Comparison of ENCODE assay signal across 13 cellular contexts in genomic region chr1:167429612-167430011, GRCh38.
A peak's percentile ranks its signal among the peaks of the same experiment; 100 is the strongest.
DNase-seq lines count a peak whose midpoint lies in the region; ATAC-seq and TF ChIP-seq lines count a peak whose summit lies in the region.
"Had no signal": no experiment of that assay in that cellular context is flagged by ENCODE, and none has a peak within 500 bp of the region (broad histone marks: within the 10 kb centered on the region; RNA-seq: fewer than 3 reads in every experiment).

No MANE protein-coding gene starts in this region.

- peaks cover 0 to 14% of the 10 kb centered on the region in 2 donors for H3K36me3 Mint-ChIP-seq in activated naive CD4-positive, alpha-beta T cell treated with anti-CD3 and anti-CD28 coated beads, Interleukin-2, amount 50 U/mL, for 72 hours
- H3K36me3 Mint-ChIP-seq in stimulated activated naive B cell treated with anti-CD40 and anti-IgM and Interleukin-4, amounts not matched to agents 10 μg/mL and 1 μg/mL and 100 μg/mL, for 72 hours, result peaks cover 1 to 3% of the 10 kb centered on the region in 2 donors
- H3K36me3 Mint-ChIP-seq: naive B cell had no signal

- H3K4me3 ChIP-seq in OCI-LY3 (ENCODE audit: low read length), result no peak overlapping the region
- H3K4me3 ChIP-seq in upper lobe of left lung, result no peak overlapping the region
- H3K4me3 ChIP-seq: tibial nerve had no signal

- WGBS in upper lobe of left lung, 2 donors, result 58 to 71% methylated on average over 2 of the region's 2 CpGs

- ATAC-seq in activated naive CD4-positive, alpha-beta T cell treated with anti-CD3 and anti-CD28 coated beads, Interleukin-2, amount 50 U/mL, for 72 hours, result no peak
- ATAC-seq in GM21737 (IDR thresholded peaks at IDR 0.05; ENCODE audit: unreplicated experiment), result peak; percentile 42
- peak in 1 of 2 donors; percentile 17 for ATAC-seq in stimulated activated naive B cell treated with anti-CD40 and anti-IgM and Interleukin-4, amounts not matched to agents 10 μg/mL and 1 μg/mL and 100 μg/mL, for 72 hours (replicated peaks)
- no peak for ATAC-seq in upper lobe of left lung (ENCODE audit: low FRiP score in 2 of 2)

- no peaks in the 10 kb centered on the region for H3K79me2 ChIP-seq in OCI-LY3 (ENCODE audit: low read length)

- H3K9me3 ChIP-seq in OCI-LY3 (ENCODE audit: insufficient read depth, low read length), result peaks cover 5% of the 10 kb centered on the region; the same call in 1 of the 2 replicates
- H3K9me3 ChIP-seq in upper lobe of left lung, result no peaks in the 10 kb centered on the region
- H3K9me3 ChIP-seq: tibial nerve had no signal

- peaks cover 25 to 48% of the 10 kb centered on the region in 2 donors for H3K4me1 Mint-ChIP-seq in stimulated activated naive B cell treated with anti-CD40 and anti-IgM and Interleukin-4, amounts not matched to agents 10 μg/mL and 1 μg/mL and 100 μg/mL, for 72 hours

- no peaks in the 10 kb centered on the region for H4K20me1 ChIP-seq in OCI-LY3 (ENCODE audit: insufficient read depth, low read length)

- peaks cover 23% of the 10 kb centered on the region for H3K4me1 ChIP-seq in OCI-LY3 (ENCODE audit: low read length)
- peaks cover 0 to 12% (median 2%) of the 10 kb centered on the region in 4 donors for H3K4me1 ChIP-seq in upper lobe of left lung

- H3K36me3 ChIP-seq in OCI-LY3 (replicated peaks; ENCODE audit: low read depth, low read length) (no peaks in the 10 kb centered on the region), upper lobe of left lung (no peaks in the 10 kb centered on the region)
- H3K36me3 ChIP-seq: tibial nerve had no signal

- H3K4me3 Mint-ChIP-seq in stimulated activated naive B cell treated with anti-CD40 and anti-IgM and Interleukin-4, amounts not matched to agents 10 μg/mL and 1 μg/mL and 100 μg/mL, for 72 hours, result no peak overlapping the region
- H3K4me3 Mint-ChIP-seq: activated T-helper 1 cell treated with anti-CD3 and anti-CD28 coated beads, Interleukin-12 subunit alpha, Interleukin-12 subunit beta, Interleukin-2, Interleukin-4 antibody, amounts not matched to agents 30 ng/mL and 10 ng/mL and 1 ng/mL, durations not matched to agents 14 hours and 24 hours and 36 hours had no signal

- no peaks in the 10 kb centered on the region for H3K27me3 Mint-ChIP-seq in stimulated activated naive B cell treated with anti-CD40 and anti-IgM and Interleukin-4, amounts not matched to agents 10 μg/mL and 1 μg/mL and 100 μg/mL, for 72 hours
- H3K27me3 Mint-ChIP-seq: naive B cell had no signal

- H2AFZ ChIP-seq in OCI-LY3 (ENCODE audit: low read depth, low read length), result no peak overlapping the region

- no peak overlapping the region for H3K9ac ChIP-seq in OCI-LY3 (ENCODE audit: low read length)

- H3K9me3 Mint-ChIP-seq in activated naive CD4-positive, alpha-beta T cell treated with anti-CD3 and anti-CD28 coated beads, Interleukin-2, amount 50 U/mL, for 72 hours, result no peaks in the 10 kb centered on the region
- no peaks in the 10 kb centered on the region for H3K9me3 Mint-ChIP-seq in stimulated activated naive B cell treated with anti-CD40 and anti-IgM and Interleukin-4, amounts not matched to agents 10 μg/mL and 1 μg/mL and 100 μg/mL, for 72 hours
- H3K9me3 Mint-ChIP-seq: activated T-helper 1 cell treated with anti-CD3 and anti-CD28 coated beads, Interleukin-12 subunit alpha, Interleukin-12 subunit beta, Interleukin-2, Interleukin-4 antibody, amounts not matched to agents 30 ng/mL and 10 ng/mL and 1 ng/mL, durations not matched to agents 14 hours and 24 hours and 36 hours; naive B cell had no signal

- DNase-seq in activated naive CD4-positive, alpha-beta T cell treated with anti-CD3 and anti-CD28 coated beads, Interleukin-2, amount 50 U/mL, for 72 hours (ENCODE audit: low spot score in 2 of 2), result no peak
- DNase-seq in activated naive CD4-positive, alpha-beta T cell (lab: John Stamatoyannopoulos, UW), result no peak
- DNase-seq in stimulated activated naive B cell treated with anti-CD40 and anti-IgM and Interleukin-4, amounts not matched to agents 10 μg/mL and 1 μg/mL and 100 μg/mL, for 72 hours, result no peak
- DNase-seq in NCI-H748 treated with DMSO at 0.1 percent for 48 hours (lab: John Stamatoyannopoulos, UW) (no peak), NCI-H1436 (lab: John Stamatoyannopoulos, UW) (no peak), upper lobe of left lung (no peak)
- DNase-seq: KBM-7, naive B cell had no signal

- H3K27me3 ChIP-seq in OCI-LY3 (ENCODE audit: low read depth, low read length), result 0 out of 2 replicates have a peak, but pooled peaks cover 3% of the 10 kb centered on the region
- no peaks in the 10 kb centered on the region for H3K27me3 ChIP-seq in upper lobe of left lung
- H3K27me3 ChIP-seq: tibial nerve had no signal

- TF ChIP-seq CTCF in OCI-LY3 (IDR thresholded peaks at IDR 0.05; ENCODE audit: low read depth, low read length) (no peak), upper lobe of left lung (IDR thresholded peaks at IDR 0.05) (no peak)

- H3K27ac Mint-ChIP-seq in activated naive CD4-positive, alpha-beta T cell treated with anti-CD3 and anti-CD28 coated beads, Interleukin-2, amount 50 U/mL, for 72 hours, result peak overlapping the region; percentile 20 to 36
- peak overlapping the region; percentile 25 for H3K27ac Mint-ChIP-seq in stimulated activated naive B cell treated with anti-CD40 and anti-IgM and Interleukin-4, amounts not matched to agents 10 μg/mL and 1 μg/mL and 100 μg/mL, for 72 hours

- peak overlapping the region; percentile 38 for H3K4me2 ChIP-seq in OCI-LY3 (ENCODE audit: low read length)

- no peak for TF ChIP-seq EP300 in upper lobe of left lung (IDR thresholded peaks at IDR 0.05)

- TF ChIP-seq POLR2A in upper lobe of left lung (IDR thresholded peaks at IDR 0.05), result no peak

- no peak overlapping the region for H3K27ac ChIP-seq in OCI-LY3 (ENCODE audit: low read length)
- no peak overlapping the region for H3K27ac ChIP-seq in upper lobe of left lung
- H3K27ac ChIP-seq: RWPE1, tibial nerve had no signal
